ENCODE assay signal across 16 cellular contexts in the genomic region with DNA sequence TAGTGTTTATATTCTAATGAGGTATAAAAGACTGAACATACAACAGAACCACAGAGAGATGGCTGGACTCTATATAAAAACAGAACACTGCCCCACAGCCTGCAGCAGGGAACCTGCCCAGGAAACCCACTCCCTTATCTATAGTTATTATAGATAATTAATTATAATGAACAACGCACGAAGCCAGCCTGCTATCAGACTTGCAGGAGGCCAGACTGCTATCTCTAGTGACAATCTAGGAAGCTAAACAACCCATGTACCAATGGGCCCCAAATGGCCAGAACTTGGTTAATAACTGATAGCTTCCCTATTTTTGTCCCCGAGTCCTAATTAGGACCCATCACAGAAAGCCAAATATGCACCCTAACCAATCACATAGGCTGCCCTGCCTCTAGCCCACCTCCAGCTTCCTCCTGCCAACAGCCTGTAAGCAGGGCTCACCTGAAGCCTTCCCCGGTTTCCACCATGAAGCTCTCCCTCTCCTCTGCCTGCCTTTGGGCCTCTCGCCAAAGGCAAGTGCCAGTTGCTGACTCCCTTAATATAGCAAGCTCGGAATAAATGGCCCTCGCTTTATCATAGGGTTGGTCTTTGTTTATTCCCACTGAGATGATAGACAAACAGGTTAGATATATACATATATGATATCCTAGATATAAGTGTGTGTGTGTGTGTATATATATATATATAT.
DNase-seq lines count a peak whose midpoint lies in the region; ATAC-seq and TF ChIP-seq lines count a peak whose summit lies in the region.
"Had no signal": no experiment of that assay in that cellular context is flagged by ENCODE, and none has a peak within 500 bp of the region (broad histone marks: within the 10 kb centered on the region; RNA-seq: fewer than 3 reads in every experiment).

No MANE protein-coding gene starts in this region.

- H3K36me3 Mint-ChIP-seq in stimulated activated effector memory CD8-positive, alpha-beta T cell treated with anti-CD3 and anti-CD28 coated beads, Interleukin-12 subunit alpha, Interleukin-12 subunit beta, amount 100 ng/mL, for 72 hours, result no peaks in the 10 kb centered on the region
- H3K36me3 Mint-ChIP-seq in stimulated activated naive B cell treated with anti-CD40 and anti-IgM and Interleukin-4, amounts not matched to agents 10 μg/mL and 1 μg/mL and 100 μg/mL, for 72 hours, result peaks cover 0 to 1% of the 10 kb centered on the region in 2 donors
- H3K36me3 Mint-ChIP-seq: CD4-positive, CD25-positive, alpha-beta regulatory T cell had no signal

- H3K36me3 ChIP-seq in heart right ventricle, result no peaks in the 10 kb centered on the region
- H3K36me3 ChIP-seq: BLaER1 treated with 17β-estradiol and CSF1 and Interleukin-3, amounts not matched to agents 10 nM and 100 nM; HAP-1 had no signal

- H3K27ac Mint-ChIP-seq in stimulated activated effector memory CD8-positive, alpha-beta T cell treated with anti-CD3 and anti-CD28 coated beads, Interleukin-12 subunit alpha, Interleukin-12 subunit beta, amount 100 ng/mL, for 72 hours, result peak overlapping the region; percentile 58
- no peak overlapping the region for H3K27ac Mint-ChIP-seq in stimulated activated naive B cell treated with anti-CD40 and anti-IgM and Interleukin-4, amounts not matched to agents 10 μg/mL and 1 μg/mL and 100 μg/mL, for 72 hours

- no peak overlapping the region for H3K27ac ChIP-seq in heart right ventricle
- H3K27ac ChIP-seq: BLaER1 treated with 17β-estradiol and CSF1 and Interleukin-3, amounts not matched to agents 10 nM and 100 nM had no signal

- no peaks in the 10 kb centered on the region for H3K9me3 Mint-ChIP-seq in stimulated activated effector memory CD8-positive, alpha-beta T cell treated with anti-CD3 and anti-CD28 coated beads, Interleukin-12 subunit alpha, Interleukin-12 subunit beta, amount 100 ng/mL, for 72 hours
- no peaks in the 10 kb centered on the region for H3K9me3 Mint-ChIP-seq in stimulated activated naive B cell treated with anti-CD40 and anti-IgM and Interleukin-4, amounts not matched to agents 10 μg/mL and 1 μg/mL and 100 μg/mL, for 72 hours
- H3K9me3 Mint-ChIP-seq: CD4-positive, CD25-positive, alpha-beta regulatory T cell had no signal

- DNase-seq in NCI-H1092 treated with DMSO at 0.1 percent for 48 hours (lab: John Stamatoyannopoulos, UW), result peak; percentile 45
- no peak for DNase-seq in NCI-H1092 (lab: John Stamatoyannopoulos, UW)
- DNase-seq in left ventricle myocardium superior, result peak; percentile 59
- no peak for DNase-seq in heart right ventricle
- DNase-seq in stimulated activated effector memory CD8-positive, alpha-beta T cell treated with anti-CD3 and anti-CD28 coated beads, Interleukin-12 subunit alpha, Interleukin-12 subunit beta, amount 100 ng/mL, for 72 hours (ENCODE audit: low spot score in 2 of 2), result no peak
- DNase-seq in stimulated activated naive B cell treated with anti-CD40 and anti-IgM and Interleukin-4, amounts not matched to agents 10 μg/mL and 1 μg/mL and 100 μg/mL, for 72 hours, result no peak
- no peak for DNase-seq in superior temporal gyrus (ENCODE audit: extremely low spot score)
- DNase-seq: 8988T; AML-193; CD4-positive, CD25-positive, alpha-beta regulatory T cell; DND-41; GF-D8; GOT3 had no signal

- peaks cover 0 to 3% (median 0%) of the 10 kb centered on the region in 7 donors for H3K27me3 ChIP-seq in heart right ventricle

- no peak overlapping the region for H3K4me3 ChIP-seq in heart right ventricle
- H3K4me3 ChIP-seq: BLaER1 treated with 17β-estradiol and CSF1 and Interleukin-3, amounts not matched to agents 10 nM and 100 nM; HAP-1 had no signal

- peaks cover 21% of the 10 kb centered on the region for H3K4me1 Mint-ChIP-seq in stimulated activated effector memory CD8-positive, alpha-beta T cell treated with anti-CD3 and anti-CD28 coated beads, Interleukin-12 subunit alpha, Interleukin-12 subunit beta, amount 100 ng/mL, for 72 hours
- peaks cover 14 to 30% of the 10 kb centered on the region in 2 donors for H3K4me1 Mint-ChIP-seq in stimulated activated naive B cell treated with anti-CD40 and anti-IgM and Interleukin-4, amounts not matched to agents 10 μg/mL and 1 μg/mL and 100 μg/mL, for 72 hours

- TF ChIP-seq CTCF in heart right ventricle (IDR thresholded peaks at IDR 0.05), result no peak

- peak; percentile 38 for ATAC-seq in left ventricle myocardium superior
- ATAC-seq in heart right ventricle, result no peak
- ATAC-seq in SK-N-SH treated with all-trans-retinoic acid at 6 μM for 48 hours, result no peak
- no peak for ATAC-seq in stimulated activated effector memory CD8-positive, alpha-beta T cell treated with anti-CD3 and anti-CD28 coated beads, Interleukin-12 subunit alpha, Interleukin-12 subunit beta, amount 100 ng/mL, for 72 hours
- ATAC-seq in stimulated activated naive B cell treated with anti-CD40 and anti-IgM and Interleukin-4, amounts not matched to agents 10 μg/mL and 1 μg/mL and 100 μg/mL, for 72 hours (replicated peaks), result no peak

- H3K4me3 Mint-ChIP-seq in stimulated activated effector memory CD8-positive, alpha-beta T cell treated with anti-CD3 and anti-CD28 coated beads, Interleukin-12 subunit alpha, Interleukin-12 subunit beta, amount 100 ng/mL, for 72 hours, result no peak overlapping the region
- no peak overlapping the region for H3K4me3 Mint-ChIP-seq in stimulated activated naive B cell treated with anti-CD40 and anti-IgM and Interleukin-4, amounts not matched to agents 10 μg/mL and 1 μg/mL and 100 μg/mL, for 72 hours
- H3K4me3 Mint-ChIP-seq: CD4-positive, CD25-positive, alpha-beta regulatory T cell had no signal

- 69 to 77% methylated on average over 7 of the region's 7 CpGs for WGBS in heart right ventricle, 2 donors

- intact Hi-C loops in left ventricle myocardium superior (cut with micrococcal nuclease), result loop anchor here (10.0 kb wide), 1 partner anchor 103 kb away; no protein-coding TSS in a partner anchor
- intact Hi-C loops in heart right ventricle (cut with DNase I), result no loop called here

- H3K4me1 ChIP-seq in heart right ventricle, result peaks cover 0 to 17% (median 3%) of the 10 kb centered on the region in 9 donors
- H3K4me1 ChIP-seq: BLaER1 treated with 17β-estradiol and CSF1 and Interleukin-3, amounts not matched to agents 10 nM and 100 nM had no signal

- H3K27me3 Mint-ChIP-seq in stimulated activated naive B cell treated with anti-CD40 and anti-IgM and Interleukin-4, amounts not matched to agents 10 μg/mL and 1 μg/mL and 100 μg/mL, for 72 hours, result no peaks in the 10 kb centered on the region

- H3K9me3 ChIP-seq in heart right ventricle, result peaks cover 0 to 9% (median 0%) of the 10 kb centered on the region in 11 donors
- H3K9me3 ChIP-seq: HAP-1 had no signal

TF ChIP-seq in SK-N-SH treated with all-trans-retinoic acid at 6 μM for 48 hours, 23 proteins besides CTCF, POLR2A, EP300 and RAD21:
- TF ChIP-seq CSDC2 (CRISPR knock-in tag; IDR thresholded peaks at IDR 0.05), result no peak
- peak; percentile 22; the same call in 1 of the 2 replicates for TF ChIP-seq TCF4 (CRISPR knock-in tag; IDR thresholded peaks at IDR 0.05; ENCODE audit: borderline replicate concordance)

Comparison
In these comparisons a context has a peak if more than half of its experiments do, and no peak if none do; other contexts are left out.
1. DNase-seq: peak in NCI-H1092 treated with DMSO at 0.1 percent for 48 hours (single experiment) and left ventricle myocardium superior (single experiment); none in NCI-H1092 (single experiment), heart right ventricle (0 of 2), stimulated activated effector memory CD8-positive, alpha-beta T cell treated with anti-CD3 and anti-CD28 coated beads, Interleukin-12 subunit alpha, Interleukin-12 subunit beta, amount 100 ng/mL, for 72 hours (0 of 2), stimulated activated naive B cell treated with anti-CD40 and anti-IgM and Interleukin-4, amounts not matched to agents 10 μg/mL and 1 μg/mL and 100 μg/mL, for 72 hours (single experiment) and superior temporal gyrus (single experiment).